In the genomic region with DNA sequence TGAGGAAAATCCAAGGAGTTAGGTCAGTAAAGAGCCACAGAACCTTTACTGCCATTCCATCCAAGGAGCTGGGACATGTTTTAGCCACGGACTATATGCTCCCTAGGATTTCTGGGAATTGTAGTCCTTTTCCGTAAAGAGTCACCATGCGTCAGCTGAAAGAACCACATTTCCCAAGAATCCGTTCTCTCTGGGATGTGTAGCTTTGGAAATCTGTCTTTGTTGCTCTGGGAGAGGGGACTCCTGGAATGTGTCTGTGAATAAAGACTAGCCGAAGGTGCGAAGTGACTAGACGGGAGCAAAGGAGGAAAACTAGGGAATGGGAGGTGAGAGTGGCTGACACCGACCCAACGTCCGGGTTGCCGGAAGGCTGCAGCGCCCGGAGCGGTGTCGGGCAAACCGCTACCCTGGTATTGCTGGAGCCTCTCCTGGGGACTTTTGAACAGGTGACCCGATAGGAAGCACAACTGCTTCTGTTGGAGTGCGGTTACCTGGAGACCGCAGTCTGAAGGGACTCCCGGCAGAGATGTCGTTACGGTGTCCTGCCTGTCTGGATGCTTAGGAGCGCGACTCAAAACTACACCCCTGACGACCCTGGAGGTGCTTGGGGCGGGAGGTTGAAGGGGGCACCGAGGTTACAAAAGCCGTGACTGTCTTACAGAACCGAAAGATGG, we compare ENCODE assay signal across 8 cellular contexts. TPM values are rescaled to one million over a fixed set of nuclear protein-coding genes. Genes with fewer than 3 reads are reported as not detected.
DNase-seq lines count a peak whose midpoint lies in the region; ATAC-seq and TF ChIP-seq lines count a peak whose summit lies in the region.

A gene with protein sequence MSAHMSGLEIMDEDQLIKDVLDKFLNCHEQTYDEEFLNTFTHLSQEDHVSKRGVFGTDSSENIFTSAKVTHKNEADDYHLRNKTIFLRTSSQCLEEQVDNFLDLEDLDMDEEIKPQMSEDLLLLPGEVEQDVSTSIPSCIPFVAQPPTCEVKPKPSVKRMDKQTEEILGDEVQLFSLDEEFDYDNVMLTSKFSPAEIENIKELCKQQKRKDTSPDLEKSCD (plus strand): TSS at position 187 of the 674 bp plus-strand sequence. CDS start 15,602 bp downstream, outside the sequence.

- no peak for TF ChIP-seq CTCF in AG10803 (conservative IDR thresholded peaks at IDR 0.05; ENCODE audit: low read length)

- peak within 1 kb of the TSS; percentile 96 for H3K4me3 ChIP-seq in AG10803 (ENCODE audit: low read length)

- ATAC-seq in GM19025 (IDR thresholded peaks at IDR 0.05; ENCODE audit: low read depth, unreplicated experiment) (peak; percentile 52), HG03442 (IDR thresholded peaks at IDR 0.05; ENCODE audit: unreplicated experiment) (peak; percentile 95), esophagus mucosa (peak; percentile 98)

- DNase-seq in AG10803 (ENCODE audit: low read depth) (peak; percentile 89), NCI-H524 treated with DMSO at 0.1 percent for 48 hours (lab: John Stamatoyannopoulos, UW) (peak; percentile 78), midbrain (lab: John Stamatoyannopoulos, UW) (peak; percentile 96), stromal cell of bone marrow (ENCODE audit: low read depth) (peak; percentile 91)
- peak; percentile 56 for DNase-seq in activated CD8-positive, alpha-beta memory T cell treated with anti-CD3 and anti-CD28 coated beads, Interleukin-2, amount 50 U/mL, for 48 hours

RNA-seq across cellular contexts. Expression of the gene that starts here (rescaled TPM):
- 8.7 TPM for total RNA-seq in esophagus mucosa

Comparison
In these comparisons a context has a peak if more than half of its experiments do, and no peak if none do; other contexts are left out.
1. Peak in every context shown above with its lines: DNase-seq, ATAC-seq and H3K4me3 ChIP-seq.